ENCODE assay signal across 1 cellular context in the genomic region with DNA sequence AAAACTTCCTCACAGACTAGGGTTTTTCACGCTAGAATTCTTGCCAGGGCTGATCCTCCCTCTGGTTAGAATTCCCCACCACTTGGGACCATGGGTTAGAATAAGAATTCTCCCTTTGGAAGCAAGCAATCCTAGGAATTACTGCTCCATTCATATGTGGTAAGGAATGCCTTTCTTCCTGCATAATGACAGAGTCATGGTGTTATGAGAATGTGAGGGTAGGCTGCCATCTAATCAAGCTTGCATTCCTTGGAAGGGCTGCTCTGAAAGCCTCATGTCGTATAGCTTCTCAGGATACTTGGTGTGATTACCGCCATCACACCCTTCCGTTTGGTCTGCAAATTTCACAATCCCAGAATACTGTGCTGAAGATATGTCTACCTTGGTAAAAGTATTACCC.
TF ChIP-seq lines count a peak whose summit lies in the region.

No MANE protein-coding gene starts in this region.

TF ChIP-seq in H1, 55 proteins besides CTCF, POLR2A, EP300 and RAD21:
- TF ChIP-seq TEAD4 (IDR thresholded peaks at IDR 0.05; ENCODE audit: low read depth, low read length), result peak; percentile 84
- TF ChIP-seq SP1 (IDR thresholded peaks at IDR 0.05; ENCODE audit: low read depth, low read length), result 0 out of 2 replicates have a peak, but pooled peaks have one; percentile 11
- no peak for TF ChIP-seq EZH2 (IDR thresholded peaks at IDR 0.05; ENCODE audit: low read depth, low read length, severe bottlenecking)
- TF ChIP-seq, protein P1, sequence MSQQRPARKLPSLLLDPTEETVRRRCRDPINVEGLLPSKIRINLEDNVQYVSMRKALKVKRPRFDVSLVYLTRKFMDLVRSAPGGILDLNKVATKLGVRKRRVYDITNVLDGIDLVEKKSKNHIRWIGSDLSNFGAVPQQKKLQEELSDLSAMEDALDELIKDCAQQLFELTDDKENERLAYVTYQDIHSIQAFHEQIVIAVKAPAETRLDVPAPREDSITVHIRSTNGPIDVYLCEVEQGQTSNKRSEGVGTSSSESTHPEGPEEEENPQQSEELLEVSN (IDR thresholded peaks at IDR 0.05), result peak; percentile 55; the same call in 1 of the 2 replicates
